In genomic region chr7:141975806-141976523, GRCh38 we compare ENCODE assay signal across 1 cellular context.
TF ChIP-seq lines count a peak whose summit lies in the region.

No MANE protein-coding gene starts in this region.

TF ChIP-seq in GM23338, 12 proteins besides CTCF, POLR2A, EP300 and RAD21 (continued from another document):
- TF ChIP-seq, protein P1, sequence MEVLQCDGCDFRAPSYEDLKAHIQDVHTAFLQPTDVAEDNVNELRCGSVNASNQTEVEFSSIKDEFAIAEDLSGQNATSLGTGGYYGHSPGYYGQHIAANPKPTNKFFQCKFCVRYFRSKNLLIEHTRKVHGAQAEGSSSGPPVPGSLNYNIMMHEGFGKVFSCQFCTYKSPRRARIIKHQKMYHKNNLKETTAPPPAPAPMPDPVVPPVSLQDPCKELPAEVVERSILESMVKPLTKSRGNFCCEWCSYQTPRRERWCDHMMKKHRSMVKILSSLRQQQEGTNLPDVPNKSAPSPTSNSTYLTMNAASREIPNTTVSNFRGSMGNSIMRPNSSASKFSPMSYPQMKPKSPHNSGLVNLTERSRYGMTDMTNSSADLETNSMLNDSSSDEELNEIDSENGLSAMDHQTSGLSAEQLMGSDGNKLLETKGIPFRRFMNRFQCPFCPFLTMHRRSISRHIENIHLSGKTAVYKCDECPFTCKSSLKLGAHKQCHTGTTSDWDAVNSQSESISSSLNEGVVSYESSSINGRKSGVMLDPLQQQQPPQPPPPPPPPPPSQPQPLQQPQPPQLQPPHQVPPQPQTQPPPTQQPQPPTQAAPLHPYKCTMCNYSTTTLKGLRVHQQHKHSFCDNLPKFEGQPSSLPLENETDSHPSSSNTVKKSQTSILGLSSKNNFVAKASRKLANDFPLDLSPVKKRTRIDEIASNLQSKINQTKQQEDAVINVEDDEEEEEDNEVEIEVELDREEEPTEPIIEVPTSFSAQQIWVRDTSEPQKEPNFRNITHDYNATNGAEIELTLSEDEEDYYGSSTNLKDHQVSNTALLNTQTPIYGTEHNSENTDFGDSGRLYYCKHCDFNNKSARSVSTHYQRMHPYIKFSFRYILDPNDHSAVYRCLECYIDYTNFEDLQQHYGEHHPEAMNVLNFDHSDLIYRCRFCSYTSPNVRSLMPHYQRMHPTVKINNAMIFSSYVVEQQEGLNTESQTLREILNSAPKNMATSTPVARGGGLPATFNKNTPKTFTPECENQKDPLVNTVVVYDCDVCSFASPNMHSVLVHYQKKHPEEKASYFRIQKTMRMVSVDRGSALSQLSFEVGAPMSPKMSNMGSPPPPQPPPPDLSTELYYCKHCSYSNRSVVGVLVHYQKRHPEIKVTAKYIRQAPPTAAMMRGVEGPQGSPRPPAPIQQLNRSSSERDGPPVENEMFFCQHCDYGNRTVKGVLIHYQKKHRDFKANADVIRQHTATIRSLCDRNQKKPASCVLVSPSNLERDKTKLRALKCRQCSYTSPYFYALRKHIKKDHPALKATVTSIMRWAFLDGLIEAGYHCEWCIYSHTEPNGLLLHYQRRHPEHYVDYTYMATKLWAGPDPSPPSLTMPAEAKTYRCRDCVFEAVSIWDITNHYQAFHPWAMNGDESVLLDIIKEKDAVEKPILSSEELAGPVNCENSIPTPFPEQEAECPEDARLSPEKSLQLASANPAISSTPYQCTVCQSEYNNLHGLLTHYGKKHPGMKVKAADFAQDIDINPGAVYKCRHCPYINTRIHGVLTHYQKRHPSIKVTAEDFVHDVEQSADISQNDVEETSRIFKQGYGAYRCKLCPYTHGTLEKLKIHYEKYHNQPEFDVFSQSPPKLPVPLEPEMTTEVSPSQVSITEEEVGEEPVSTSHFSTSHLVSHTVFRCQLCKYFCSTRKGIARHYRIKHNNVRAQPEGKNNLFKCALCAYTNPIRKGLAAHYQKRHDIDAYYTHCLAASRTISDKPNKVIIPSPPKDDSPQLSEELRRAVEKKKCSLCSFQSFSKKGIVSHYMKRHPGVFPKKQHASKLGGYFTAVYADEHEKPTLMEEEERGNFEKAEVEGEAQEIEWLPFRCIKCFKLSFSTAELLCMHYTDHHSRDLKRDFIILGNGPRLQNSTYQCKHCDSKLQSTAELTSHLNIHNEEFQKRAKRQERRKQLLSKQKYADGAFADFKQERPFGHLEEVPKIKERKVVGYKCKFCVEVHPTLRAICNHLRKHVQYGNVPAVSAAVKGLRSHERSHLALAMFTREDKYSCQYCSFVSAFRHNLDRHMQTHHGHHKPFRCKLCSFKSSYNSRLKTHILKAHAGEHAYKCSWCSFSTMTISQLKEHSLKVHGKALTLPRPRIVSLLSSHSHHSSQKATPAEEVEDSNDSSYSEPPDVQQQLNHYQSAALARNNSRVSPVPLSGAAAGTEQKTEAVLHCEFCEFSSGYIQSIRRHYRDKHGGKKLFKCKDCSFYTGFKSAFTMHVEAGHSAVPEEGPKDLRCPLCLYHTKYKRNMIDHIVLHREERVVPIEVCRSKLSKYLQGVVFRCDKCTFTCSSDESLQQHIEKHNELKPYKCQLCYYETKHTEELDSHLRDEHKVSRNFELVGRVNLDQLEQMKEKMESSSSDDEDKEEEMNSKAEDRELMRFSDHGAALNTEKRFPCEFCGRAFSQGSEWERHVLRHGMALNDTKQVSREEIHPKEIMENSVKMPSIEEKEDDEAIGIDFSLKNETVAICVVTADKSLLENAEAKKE (CRISPR knock-in tag; IDR thresholded peaks at IDR 0.05), result peak; percentile 75; the same call in 1 of the 2 replicates
- TF ChIP-seq CREB1 (CRISPR knock-in tag; IDR thresholded peaks at IDR 0.05; ENCODE audit: low read depth), result peak; percentile 7; the same call in 1 of the 2 replicates
